9 cellular contexts compared by ENCODE assay signal in the genomic region with DNA sequence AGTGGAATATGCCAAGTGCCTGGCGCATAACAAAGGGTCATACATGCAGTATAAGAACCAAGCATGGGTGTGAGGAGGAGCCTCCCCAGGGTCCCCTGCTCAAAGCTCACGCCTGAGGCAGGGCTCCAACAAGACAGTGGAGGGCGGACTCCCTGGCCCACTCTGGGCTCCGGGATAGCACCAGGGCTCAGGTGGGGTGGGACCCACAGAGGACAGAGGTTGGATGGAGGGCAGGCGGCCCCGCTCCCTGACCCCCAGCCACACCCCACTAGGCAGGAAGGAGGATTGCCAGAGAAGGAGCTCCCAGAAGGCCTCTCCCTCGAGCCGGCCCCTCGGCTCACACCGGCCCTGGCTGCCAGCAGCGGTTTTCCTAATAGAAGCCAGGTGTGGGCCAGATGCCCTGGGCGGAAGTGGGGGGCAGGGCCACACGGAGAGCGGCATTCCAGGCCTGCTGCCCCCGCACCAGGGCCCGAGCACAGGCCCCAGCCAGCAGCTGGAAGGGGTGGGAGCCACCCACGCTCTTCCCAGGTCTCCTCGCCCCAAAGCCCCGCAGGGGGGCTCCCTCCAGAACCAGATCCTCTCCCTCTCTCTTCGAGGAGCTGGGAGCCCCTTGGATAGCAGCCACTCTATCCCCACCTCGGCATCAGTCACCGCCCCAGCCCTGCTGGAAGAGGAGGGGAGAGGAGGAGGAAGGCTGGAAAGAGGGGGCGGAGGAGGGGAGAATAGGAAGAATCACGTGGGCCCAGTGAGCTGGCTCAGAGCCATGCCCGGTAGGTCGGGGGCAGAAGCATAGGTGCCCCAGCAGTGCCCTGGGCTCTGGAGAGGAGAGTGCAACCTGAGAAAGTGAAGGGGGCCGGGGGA. TPM values are rescaled to one million over a fixed set of nuclear protein-coding genes. Genes with fewer than 3 reads are reported as not detected.
DNase-seq lines count a peak whose midpoint lies in the region; ATAC-seq and TF ChIP-seq lines count a peak whose summit lies in the region.
"Had no signal": no experiment of that assay in that cellular context is flagged by ENCODE, and none has a peak within 500 bp of the region (broad histone marks: within the 10 kb centered on the region; RNA-seq: fewer than 3 reads in every experiment).

No MANE protein-coding gene starts in this region.

- peaks cover 20% of the 10 kb centered on the region for H3K4me1 Mint-ChIP-seq in neural crest cell

- no peak for ATAC-seq in GM18520 (IDR thresholded peaks at IDR 0.05; ENCODE audit: unreplicated experiment)

- TF ChIP-seq CTCF in BE2C (IDR thresholded peaks at IDR 0.05; ENCODE audit: low read depth, low read length) (no peak), esophagus muscularis mucosa (IDR thresholded peaks at IDR 0.05) (no peak), neural crest cell (conservative IDR thresholded peaks at IDR 0.05) (no peak)

- no peaks in the 10 kb centered on the region for H3K27me3 Mint-ChIP-seq in neural crest cell (ENCODE audit: low read depth)
- H3K27me3 Mint-ChIP-seq: dendritic cell treated with granulocyte-macrophage colony-stimulating factor and Interleukin-4, amounts not matched to agents 40 ng/mL and 50 ng/mL, for 4 days had no signal

- no peaks in the 10 kb centered on the region for H3K9me3 Mint-ChIP-seq in neural crest cell
- H3K9me3 Mint-ChIP-seq: dendritic cell treated with granulocyte-macrophage colony-stimulating factor and Interleukin-4, amounts not matched to agents 40 ng/mL and 50 ng/mL, for 4 days had no signal

- H3K4me3 ChIP-seq in BE2C (ENCODE audit: low read depth, low read length) (peak overlapping the region; percentile 11; the same call in 1 of the 2 replicates), esophagus muscularis mucosa (no peak overlapping the region)

- peak overlapping the region; percentile 20 to 67 (median 66) for H3K27ac ChIP-seq in esophagus muscularis mucosa (replicated peaks in 1 of 4)

- H3K27me3 ChIP-seq in BE2C (no peaks in the 10 kb centered on the region), esophagus muscularis mucosa (no peaks in the 10 kb centered on the region)

- H3K4me1 ChIP-seq in BE2C (peaks cover 37% of the 10 kb centered on the region), esophagus muscularis mucosa (peaks cover 27 to 48% (median 37%) of the 10 kb centered on the region in 4 donors)

- DNase-seq in BE2C (peak; percentile 94), NCI-H510A (lab: John Stamatoyannopoulos, UW) (peak; percentile 61), esophagus muscularis mucosa (ENCODE audit: extremely low spot score) (no peak), neural crest cell (ENCODE audit: low read depth, low spot score) (no peak), NCI-H1436 treated with DMSO at 0.1 percent for 48 hours (lab: John Stamatoyannopoulos, UW) (no peak), NCI-H748 (lab: John Stamatoyannopoulos, UW; ENCODE audit: unreplicated experiment) (no peak), NCI-H1436 (lab: John Stamatoyannopoulos, UW) (no peak)

- H3K4me3 Mint-ChIP-seq in neural crest cell = peak overlapping the region; percentile 31
- H3K4me3 Mint-ChIP-seq: dendritic cell treated with granulocyte-macrophage colony-stimulating factor and Interleukin-4, amounts not matched to agents 40 ng/mL and 50 ng/mL, for 4 days had no signal

- WGBS in esophagus muscularis mucosa = 40% methylated on average over 18 of the region's 27 CpGs

- no peak overlapping the region for H3K27ac Mint-ChIP-seq in neural crest cell (ENCODE audit: unreplicated experiment)
- H3K27ac Mint-ChIP-seq: dendritic cell treated with granulocyte-macrophage colony-stimulating factor and Interleukin-4, amounts not matched to agents 40 ng/mL and 50 ng/mL, for 4 days had no signal

- TF ChIP-seq POLR2A in esophagus muscularis mucosa (IDR thresholded peaks at IDR 0.05; ENCODE audit: low read depth) = no peak

- TF ChIP-seq EP300 in esophagus muscularis mucosa (IDR thresholded peaks at IDR 0.05) = no peak

- intact Hi-C loops in esophagus muscularis mucosa (cut with DNase I) = no loop called here

- peaks cover 3% of the 10 kb centered on the region; the same call in 1 of the 2 replicates for H3K36me3 ChIP-seq in BE2C
- H3K36me3 ChIP-seq in esophagus muscularis mucosa = peaks cover 6 to 68% (median 50%) of the 10 kb centered on the region in 4 donors

- H3K9me3 ChIP-seq in BE2C (no peaks in the 10 kb centered on the region), esophagus muscularis mucosa (no peaks in the 10 kb centered on the region)

- H3K36me3 Mint-ChIP-seq in neural crest cell (ENCODE audit: low read depth) = no peaks in the 10 kb centered on the region

RNA-seq across cellular contexts. Expression of gene VASN, which starts 21.0 kb away (rescaled TPM):
- polyA plus RNA-seq in BE2C (2012; ENCODE audit: insufficient read depth, insufficient read length, low read depth) = 147 TPM
- total RNA-seq in esophagus muscularis mucosa (10 to 100 TPM in 3 of 4 donors, 1 to 10 TPM in 1; 7.1 to 31.3 (median 21.7) TPM), neural crest cell (0.91 and 1.2 TPM in 2 replicates)

RNA-seq across cellular contexts. Expression of gene CORO7, which starts 23.8 kb away (rescaled TPM):
- polyA plus RNA-seq in BE2C (2012; ENCODE audit: insufficient read depth, insufficient read length, low read depth) = 72.6 TPM
- total RNA-seq in esophagus muscularis mucosa (10 to 100 TPM; 11.6 to 24.6 (median 21.3) TPM), neural crest cell (43.2 and 45.4 TPM in 2 replicates)

RNA-seq across cellular contexts. Expression of gene DNAJA3, which starts 33.1 kb away (rescaled TPM):
- 154 TPM for polyA plus RNA-seq in BE2C (2012; ENCODE audit: insufficient read depth, insufficient read length, low read depth)
- total RNA-seq in esophagus muscularis mucosa (10 to 100 TPM; 40.6 to 51.2 (median 45.9) TPM), neural crest cell (45.1 and 55.2 TPM in 2 replicates)

RNA-seq across cellular contexts. Expression of gene PAM16, which starts 41.5 kb away (rescaled TPM):
- polyA plus RNA-seq in BE2C (2012; ENCODE audit: insufficient read depth, insufficient read length, low read depth) = 216 TPM
- 10 to 100 TPM; 24.5 to 44.1 (median 40.2) TPM for total RNA-seq in esophagus muscularis mucosa
- total RNA-seq in neural crest cell = 36.2 and 43.3 TPM in 2 replicates

Comparison
In these comparisons a context has a peak if more than half of its experiments do, and no peak if none do; other contexts are left out.
1. DNase-seq: peak in BE2C (single experiment) and NCI-H510A (single experiment); none in esophagus muscularis mucosa (single experiment), neural crest cell (single experiment), NCI-H1436 treated with DMSO at 0.1 percent for 48 hours (single experiment), NCI-H748 (single experiment) and NCI-H1436 (single experiment).